In the genomic region with DNA sequence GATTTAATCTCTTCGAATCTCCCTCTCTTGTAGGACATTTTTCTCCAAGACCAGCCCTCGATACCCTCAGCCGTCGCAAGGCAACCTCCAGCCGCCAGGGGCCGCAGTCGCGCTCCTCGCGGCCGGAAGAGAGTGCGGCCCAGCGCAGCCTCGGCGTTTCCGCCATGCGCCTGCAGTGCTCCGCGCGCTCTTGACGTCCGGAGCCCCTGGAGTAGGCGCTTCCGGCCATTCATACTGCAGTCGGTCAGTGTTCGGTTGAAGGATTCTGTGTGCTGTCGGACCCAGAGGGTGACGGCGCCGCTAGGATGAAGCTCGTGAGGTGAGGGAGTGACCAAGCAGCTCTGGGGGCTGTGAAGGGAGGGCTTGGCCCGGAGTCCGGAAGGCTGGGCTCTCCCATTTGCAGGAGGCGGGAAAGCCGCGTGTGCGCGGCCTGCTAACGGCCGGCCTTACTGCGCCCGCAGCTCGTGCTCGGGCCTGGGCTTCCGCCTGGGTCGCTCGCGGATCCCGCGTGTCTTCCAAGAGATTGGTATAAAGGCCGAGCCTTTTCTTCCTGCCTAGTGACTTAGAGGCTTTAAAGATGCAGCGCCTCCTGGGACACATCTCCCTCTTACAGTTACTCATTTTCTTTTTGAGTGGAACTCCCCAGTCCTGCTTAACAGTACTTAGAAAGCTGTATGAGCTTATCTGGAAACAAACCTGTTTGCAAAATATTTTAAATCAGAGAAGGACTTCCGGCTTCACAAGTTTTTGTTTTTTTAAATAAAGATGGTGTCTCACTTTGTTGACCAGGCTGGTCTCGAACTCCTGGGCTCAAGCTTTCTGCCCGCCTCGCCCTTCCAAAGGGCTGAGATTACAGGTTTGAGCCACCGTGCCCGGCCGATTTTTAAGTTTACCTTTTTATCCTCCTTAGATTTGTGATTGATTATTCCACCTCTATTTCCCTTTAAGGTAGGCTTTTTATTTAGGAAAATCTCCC, we compare ENCODE assay signal across 8 cellular contexts. TPM values are rescaled to one million over a fixed set of nuclear protein-coding genes. Genes with fewer than 3 reads are reported as not detected.
A peak's percentile ranks its signal among the peaks of the same experiment; 100 is the strongest.
DNase-seq lines count a peak whose midpoint lies in the region; ATAC-seq, FAIRE-seq and TF ChIP-seq lines count a peak whose summit lies in the region.

TSS of gene SNRPD1 (plus strand) at position 190 of the 976 bp plus-strand sequence. CDS start at position 306, 116 bp downstream.

- peak; percentile 98 for ATAC-seq in HG02884 (IDR thresholded peaks at IDR 0.05; ENCODE audit: unreplicated experiment)

- peak; percentile 98 for TF ChIP-seq CTCF in GM13977 (IDR thresholded peaks at IDR 0.05; ENCODE audit: extremely low read depth, insufficient read depth, missing control alignments)
- TF ChIP-seq CTCF in left ventricle myocardium inferior (IDR thresholded peaks at IDR 0.05; ENCODE audit: borderline replicate concordance), result peak; percentile 98
- TF ChIP-seq CTCF in prostate gland (IDR thresholded peaks at IDR 0.05), result peak; percentile 82 to 95 (median 95)

- H3K27ac ChIP-seq in left ventricle myocardium inferior (replicated peaks) (peak within 1 kb of the TSS; percentile 85), prostate gland (peak within 1 kb of the TSS; percentile 67 to 70)

- H3K4me3 ChIP-seq in left ventricle myocardium inferior (peak within 1 kb of the TSS; percentile 72), prostate gland (peak within 1 kb of the TSS; percentile 54 to 57)

- H3K4me1 ChIP-seq in left ventricle myocardium inferior (peaks cover 30% of the 10 kb centered on the region), prostate gland (replicated peaks) (no peaks in the 10 kb centered on the region)

- TF ChIP-seq POLR2A in prostate gland (IDR thresholded peaks at IDR 0.05), result peak; percentile 34

- H3K36me3 ChIP-seq in left ventricle myocardium inferior, result peaks cover 7% of the 10 kb centered on the region
- H3K36me3 ChIP-seq in prostate gland, result no peaks in the 10 kb centered on the region

- in situ Hi-C loops in GM13977 (cut with MboI; ENCODE audit: low pct_unique_long_range_greater_than_20kb, low sequenced_read_pairs, unreplicated experiment), result no loop called here

- H3K27me3 ChIP-seq in left ventricle myocardium inferior (ENCODE audit: low read depth), result no peaks in the 10 kb centered on the region
- H3K27me3 ChIP-seq in prostate gland (replicated peaks; ENCODE audit: insufficient read depth), result no peaks in the 10 kb centered on the region

- H3K9me3 ChIP-seq in left ventricle myocardium inferior (replicated peaks) (peaks cover 4% of the 10 kb centered on the region), prostate gland (no peaks in the 10 kb centered on the region)

- WGBS in prostate gland, result under 1% methylated on average over 59 of the region's 59 CpGs

- peak; percentile 91 for DNase-seq in GM13977 (ENCODE audit: low spot score)
- DNase-seq in NCI-H146 treated with DMSO at 0.1 percent for 48 hours (lab: John Stamatoyannopoulos, UW; ENCODE audit: unreplicated experiment), result peak; percentile 96
- peak; percentile 66 for DNase-seq in amniotic stem cell (lab: John Stamatoyannopoulos, UW)
- peak; percentile 88 for DNase-seq in left ventricle myocardium inferior
- DNase-seq in prostate gland (ENCODE audit: low spot score), result peak; percentile 72
- DNase-seq in urothelium cell line (ENCODE audit: low spot score), result peak; percentile 98

- intact Hi-C loops in T-helper 1 cell treated with Interleukin-12 subunit alpha and Interleukin-12 subunit beta and Interleukin-4 antibody, amounts not matched to agents 30 ng/mL and 1 ng/mL, for 36 hours (cut with micrococcal nuclease), result loop anchor here (1.0 kb wide), 5 partner anchors 12 to 501 kb away; partner anchors contain the start of genes ABHD3, ESCO1, MIB1 and ROCK1
- intact Hi-C loops in left ventricle myocardium inferior (cut with micrococcal nuclease) (no loop called here), prostate gland (cut with DNase I) (loop anchor here (5.0 to 10.0 kb wide), 2 partner anchors 90 to 242 kb away; partner anchors contain the start of gene ABHD3)

- FAIRE-seq in urothelium cell line (lab: Jason Lieb, UNC), result peak; percentile 63

RNA-seq across cellular contexts. Expression of gene SNRPD1, which starts in this region (rescaled TPM):
- 76.9 and 84.4 TPM in 2 replicates for total RNA-seq in T-helper 1 cell treated with Interleukin-12 subunit alpha and Interleukin-12 subunit beta and Interleukin-4 antibody, amounts not matched to agents 30 ng/mL and 1 ng/mL, for 36 hours
- total RNA-seq in left ventricle myocardium inferior (23.9 TPM), prostate gland (1 to 10 TPM; 6.0 TPM)

Comparison
In these comparisons a context has a peak if more than half of its experiments do, and no peak if none do; other contexts are left out.
1. Peak in every context shown above with its lines: DNase-seq, ATAC-seq, H3K4me3 ChIP-seq and H3K27ac ChIP-seq.